ENCODE assay signal across 1 cellular context in genomic region chr6:28206527-28207243, GRCh38.
TF ChIP-seq lines count a peak whose summit lies in the region.

No MANE protein-coding gene starts in this region.

TF ChIP-seq in HepG2, 621 proteins besides CTCF, POLR2A, EP300 and RAD21:
- TF ChIP-seq ZNF503 (CRISPR knock-in tag; IDR thresholded peaks at IDR 0.05) (no peak), ZFP41 (CRISPR knock-in tag; IDR thresholded peaks at IDR 0.05; ENCODE audit: borderline replicate concordance) (no peak), ZMYM3 (CRISPR knock-in tag; IDR thresholded peaks at IDR 0.05) (no peak), HES4 (CRISPR knock-in tag; IDR thresholded peaks at IDR 0.05; ENCODE audit: borderline replicate concordance) (no peak), SP1 (IDR thresholded peaks at IDR 0.05) (no peak), SP1 (CRISPR knock-in tag; IDR thresholded peaks at IDR 0.05) (no peak), ZNF567 (CRISPR knock-in tag; IDR thresholded peaks at IDR 0.05; ENCODE audit: borderline replicate concordance) (no peak), ZNF704 (CRISPR knock-in tag; IDR thresholded peaks at IDR 0.05; ENCODE audit: borderline replicate concordance) (no peak), NCOA5 (CRISPR knock-in tag; IDR thresholded peaks at IDR 0.05) (no peak), JUNB (CRISPR knock-in tag; IDR thresholded peaks at IDR 0.05; ENCODE audit: borderline replicate concordance) (no peak), ZBTB20 (CRISPR knock-in tag; IDR thresholded peaks at IDR 0.05; ENCODE audit: borderline replicate concordance, low read depth) (no peak), HOXA5 (CRISPR knock-in tag; IDR thresholded peaks at IDR 0.05) (no peak), ZNF530 (CRISPR knock-in tag; IDR thresholded peaks at IDR 0.05; ENCODE audit: low read depth) (no peak), ZSCAN29 (CRISPR knock-in tag; conservative IDR thresholded peaks at IDR 0.05) (no peak), SMAD3 (CRISPR knock-in tag; IDR thresholded peaks at IDR 0.05) (no peak), ZNF549 (CRISPR knock-in tag; IDR thresholded peaks at IDR 0.05) (no peak), MXD4 (CRISPR knock-in tag; IDR thresholded peaks at IDR 0.05) (no peak), FOXM1 (CRISPR knock-in tag; IDR thresholded peaks at IDR 0.05) (no peak)
